1 cellular context compared by ENCODE assay signal in the genomic region with DNA sequence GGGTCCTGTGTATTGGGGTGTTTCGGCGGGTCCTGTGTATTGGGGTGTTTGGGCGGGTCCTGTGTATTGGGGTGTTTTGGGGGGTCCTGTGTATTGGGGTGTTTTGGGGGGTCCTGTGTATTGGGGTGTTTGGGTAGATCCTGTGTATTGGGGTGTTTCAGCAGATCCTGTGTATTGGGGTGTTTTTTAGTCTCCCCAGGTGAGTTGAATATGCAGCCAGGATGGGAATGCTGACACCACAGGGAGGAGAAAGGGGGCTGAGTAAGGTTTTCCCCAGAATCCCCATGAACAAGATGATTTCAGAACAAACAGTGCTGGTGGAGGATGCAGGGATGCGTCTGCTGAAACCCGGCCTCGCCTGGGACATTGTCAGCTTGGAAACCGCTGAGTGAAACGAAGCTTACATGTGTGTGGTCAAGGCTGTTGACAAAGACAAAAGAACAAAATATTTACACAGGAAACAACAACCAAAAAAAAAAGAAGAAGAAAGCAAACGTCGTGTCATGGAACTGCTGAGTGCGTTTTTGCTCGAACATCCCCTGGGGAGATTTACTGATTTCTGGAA.
TF ChIP-seq lines count a peak whose summit lies in the region.

No MANE protein-coding gene starts in this region.

TF ChIP-seq in WTC11, 78 proteins besides CTCF, POLR2A, EP300 and RAD21:
- TF ChIP-seq SMAD3 (CRISPR knock-in tag; IDR thresholded peaks at IDR 0.05; ENCODE audit: borderline replicate concordance) (no peak), USF2 (CRISPR knock-in tag; IDR thresholded peaks at IDR 0.05) (no peak), NFATC4 (CRISPR knock-in tag; IDR thresholded peaks at IDR 0.05) (no peak), ZNF232 (CRISPR knock-in tag; IDR thresholded peaks at IDR 0.05) (no peak), SMAD4 (CRISPR knock-in tag; IDR thresholded peaks at IDR 0.05) (no peak), ATF1 (CRISPR knock-in tag; IDR thresholded peaks at IDR 0.05) (no peak), HMGA2 (CRISPR knock-in tag; IDR thresholded peaks at IDR 0.05) (no peak), E2F5 (CRISPR knock-in tag; IDR thresholded peaks at IDR 0.05) (no peak), NR1H2 (CRISPR knock-in tag; IDR thresholded peaks at IDR 0.05) (no peak), JUN (CRISPR knock-in tag; IDR thresholded peaks at IDR 0.05) (no peak), TEAD1 (CRISPR knock-in tag; IDR thresholded peaks at IDR 0.05) (no peak), AFF4 (CRISPR knock-in tag; IDR thresholded peaks at IDR 0.05; ENCODE audit: borderline replicate concordance) (no peak)
- TF ChIP-seq, protein P1, sequence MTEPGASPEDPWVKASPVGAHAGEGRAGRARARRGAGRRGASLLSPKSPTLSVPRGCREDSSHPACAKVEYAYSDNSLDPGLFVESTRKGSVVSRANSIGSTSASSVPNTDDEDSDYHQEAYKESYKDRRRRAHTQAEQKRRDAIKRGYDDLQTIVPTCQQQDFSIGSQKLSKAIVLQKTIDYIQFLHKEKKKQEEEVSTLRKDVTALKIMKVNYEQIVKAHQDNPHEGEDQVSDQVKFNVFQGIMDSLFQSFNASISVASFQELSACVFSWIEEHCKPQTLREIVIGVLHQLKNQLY (CRISPR knock-in tag; IDR thresholded peaks at IDR 0.05), result no peak
- TF ChIP-seq, protein P2, sequence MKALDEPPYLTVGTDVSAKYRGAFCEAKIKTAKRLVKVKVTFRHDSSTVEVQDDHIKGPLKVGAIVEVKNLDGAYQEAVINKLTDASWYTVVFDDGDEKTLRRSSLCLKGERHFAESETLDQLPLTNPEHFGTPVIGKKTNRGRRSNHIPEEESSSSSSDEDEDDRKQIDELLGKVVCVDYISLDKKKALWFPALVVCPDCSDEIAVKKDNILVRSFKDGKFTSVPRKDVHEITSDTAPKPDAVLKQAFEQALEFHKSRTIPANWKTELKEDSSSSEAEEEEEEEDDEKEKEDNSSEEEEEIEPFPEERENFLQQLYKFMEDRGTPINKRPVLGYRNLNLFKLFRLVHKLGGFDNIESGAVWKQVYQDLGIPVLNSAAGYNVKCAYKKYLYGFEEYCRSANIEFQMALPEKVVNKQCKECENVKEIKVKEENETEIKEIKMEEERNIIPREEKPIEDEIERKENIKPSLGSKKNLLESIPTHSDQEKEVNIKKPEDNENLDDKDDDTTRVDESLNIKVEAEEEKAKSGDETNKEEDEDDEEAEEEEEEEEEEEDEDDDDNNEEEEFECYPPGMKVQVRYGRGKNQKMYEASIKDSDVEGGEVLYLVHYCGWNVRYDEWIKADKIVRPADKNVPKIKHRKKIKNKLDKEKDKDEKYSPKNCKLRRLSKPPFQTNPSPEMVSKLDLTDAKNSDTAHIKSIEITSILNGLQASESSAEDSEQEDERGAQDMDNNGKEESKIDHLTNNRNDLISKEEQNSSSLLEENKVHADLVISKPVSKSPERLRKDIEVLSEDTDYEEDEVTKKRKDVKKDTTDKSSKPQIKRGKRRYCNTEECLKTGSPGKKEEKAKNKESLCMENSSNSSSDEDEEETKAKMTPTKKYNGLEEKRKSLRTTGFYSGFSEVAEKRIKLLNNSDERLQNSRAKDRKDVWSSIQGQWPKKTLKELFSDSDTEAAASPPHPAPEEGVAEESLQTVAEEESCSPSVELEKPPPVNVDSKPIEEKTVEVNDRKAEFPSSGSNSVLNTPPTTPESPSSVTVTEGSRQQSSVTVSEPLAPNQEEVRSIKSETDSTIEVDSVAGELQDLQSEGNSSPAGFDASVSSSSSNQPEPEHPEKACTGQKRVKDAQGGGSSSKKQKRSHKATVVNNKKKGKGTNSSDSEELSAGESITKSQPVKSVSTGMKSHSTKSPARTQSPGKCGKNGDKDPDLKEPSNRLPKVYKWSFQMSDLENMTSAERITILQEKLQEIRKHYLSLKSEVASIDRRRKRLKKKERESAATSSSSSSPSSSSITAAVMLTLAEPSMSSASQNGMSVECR (CRISPR knock-in tag; IDR thresholded peaks at IDR 0.05; ENCODE audit: borderline replicate concordance), result no peak
- TF ChIP-seq, protein P3, sequence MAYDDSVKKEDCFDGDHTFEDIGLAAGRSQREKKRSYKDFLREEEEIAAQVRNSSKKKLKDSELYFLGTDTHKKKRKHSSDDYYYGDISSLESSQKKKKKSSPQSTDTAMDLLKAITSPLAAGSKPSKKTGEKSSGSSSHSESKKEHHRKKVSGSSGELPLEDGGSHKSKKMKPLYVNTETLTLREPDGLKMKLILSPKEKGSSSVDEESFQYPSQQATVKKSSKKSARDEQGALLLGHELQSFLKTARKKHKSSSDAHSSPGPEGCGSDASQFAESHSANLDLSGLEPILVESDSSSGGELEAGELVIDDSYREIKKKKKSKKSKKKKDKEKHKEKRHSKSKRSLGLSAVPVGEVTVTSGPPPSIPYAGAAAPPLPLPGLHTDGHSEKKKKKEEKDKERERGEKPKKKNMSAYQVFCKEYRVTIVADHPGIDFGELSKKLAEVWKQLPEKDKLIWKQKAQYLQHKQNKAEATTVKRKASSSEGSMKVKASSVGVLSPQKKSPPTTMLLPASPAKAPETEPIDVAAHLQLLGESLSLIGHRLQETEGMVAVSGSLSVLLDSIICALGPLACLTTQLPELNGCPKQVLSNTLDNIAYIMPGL (CRISPR knock-in tag; IDR thresholded peaks at IDR 0.05), result no peak
